13 cellular contexts compared by ENCODE assay signal in genomic region chr2:40220177-40220925, GRCh38.
DNase-seq lines count a peak whose midpoint lies in the region; ATAC-seq, FAIRE-seq and TF ChIP-seq lines count a peak whose summit lies in the region.
"Had no signal": no experiment of that assay in that cellular context is flagged by ENCODE, and none has a peak within 500 bp of the region (broad histone marks: within the 10 kb centered on the region; RNA-seq: fewer than 3 reads in every experiment).

No MANE protein-coding gene starts in this region.

- DNase-seq in ELR (ENCODE audit: low read depth) = peak; percentile 23
- DNase-seq in RPMI7951 (ENCODE audit: low read depth) = peak; percentile 84
- peak in 1 of 2 donors; percentile 36 for DNase-seq in foreskin keratinocyte
- no peak for DNase-seq in pancreas
- no peak for DNase-seq in neural progenitor cell (ENCODE audit: low spot score)
- DNase-seq in T-helper 2 cell = no peak
- DNase-seq in natural killer cell = no peak
- DNase-seq: activated CD4-positive, alpha-beta T cell treated with anti-CD3 and anti-CD28 coated beads for 4 hours; H7 had no signal

- H3K36me3 Mint-ChIP-seq in neural progenitor cell (peaks cover 4% of the 10 kb centered on the region), natural killer cell (peaks cover 7% of the 10 kb centered on the region)
- H3K36me3 Mint-ChIP-seq: stimulated activated memory B cell treated with anti-CD40 and anti-IgM and Interleukin-4, amounts not matched to agents 10 μg/mL and 1 μg/mL and 100 μg/mL, for 72 hours had no signal

- H3K36me3 ChIP-seq in pancreas = no peaks in the 10 kb centered on the region
- H3K36me3 ChIP-seq in neural progenitor cell = no peaks in the 10 kb centered on the region

- 69 to 78% methylated on average over 4 of the region's 4 CpGs for WGBS in pancreas, 2 donors

- no peaks in the 10 kb centered on the region for H3K79me2 ChIP-seq in neural progenitor cell (ENCODE audit: low read depth)

- H3K27me3 ChIP-seq in foreskin keratinocyte = peaks cover 3% of the 10 kb centered on the region
- no peaks in the 10 kb centered on the region for H3K27me3 ChIP-seq in pancreas
- H3K27me3 ChIP-seq in neural progenitor cell = no peaks in the 10 kb centered on the region
- H3K27me3 ChIP-seq: BLaER1 had no signal

- TF ChIP-seq CTCF in foreskin keratinocyte (conservative IDR thresholded peaks at IDR 0.05) (no peak), pancreas (IDR thresholded peaks at IDR 0.05) (no peak), neural progenitor cell (IDR thresholded peaks at IDR 0.05) (no peak), natural killer cell (IDR thresholded peaks at IDR 0.05) (no peak)

- intact Hi-C loops in pancreas (cut with DNase I) (no loop called here), natural killer cell (cut with micrococcal nuclease) (no loop called here)

- H3K4me1 ChIP-seq in foreskin keratinocyte (no peaks in the 10 kb centered on the region), pancreas (no peaks in the 10 kb centered on the region), neural progenitor cell (peaks cover 5% of the 10 kb centered on the region)

- H3K4me3 ChIP-seq in pancreas = no peak overlapping the region
- no peak overlapping the region for H3K4me3 ChIP-seq in neural progenitor cell
- H3K4me3 ChIP-seq: BLaER1 had no signal

- H3K9me3 ChIP-seq in pancreas (no peaks in the 10 kb centered on the region), neural progenitor cell (ENCODE audit: low read depth) (peaks cover 6% of the 10 kb centered on the region)

- no peak for FAIRE-seq in pancreas (lab: Jason Lieb, UNC)

- H4K20me1 ChIP-seq in neural progenitor cell (ENCODE audit: low read depth) = no peaks in the 10 kb centered on the region
- H4K20me1 ChIP-seq: BLaER1 had no signal

- no peaks in the 10 kb centered on the region for H3F3A ChIP-seq in neural progenitor cell (ENCODE audit: low read depth)

- H2AFZ ChIP-seq in neural progenitor cell (replicated peaks) = no peak overlapping the region

- H3K4me2 ChIP-seq in neural progenitor cell = no peak overlapping the region
- H3K4me2 ChIP-seq: BLaER1 had no signal

- H3K4me1 Mint-ChIP-seq in neural progenitor cell (no peaks in the 10 kb centered on the region), natural killer cell (no peaks in the 10 kb centered on the region)
- H3K4me1 Mint-ChIP-seq: stimulated activated memory B cell treated with anti-CD40 and anti-IgM and Interleukin-4, amounts not matched to agents 10 μg/mL and 1 μg/mL and 100 μg/mL, for 72 hours had no signal

- ATAC-seq in foreskin keratinocyte (peak; percentile 41), pancreas (peak in 3 of 4 donors; percentile 21 to 71 (median 32)), HG03442 (IDR thresholded peaks at IDR 0.05; ENCODE audit: unreplicated experiment) (no peak), natural killer cell (no peak)
- ATAC-seq: SK-N-SH treated with all-trans-retinoic acid at 6 μM for 48 hours; stimulated activated memory B cell treated with anti-CD40 and anti-IgM and Interleukin-4, amounts not matched to agents 10 μg/mL and 1 μg/mL and 100 μg/mL, for 72 hours had no signal

- H3K27ac ChIP-seq in foreskin keratinocyte (no peak overlapping the region), pancreas (no peak overlapping the region), neural progenitor cell (no peak overlapping the region)
- H3K27ac ChIP-seq: BLaER1 had no signal

- no peak overlapping the region for H3K27ac Mint-ChIP-seq in neural progenitor cell
- H3K27ac Mint-ChIP-seq in natural killer cell = no peak overlapping the region
- H3K27ac Mint-ChIP-seq: stimulated activated memory B cell treated with anti-CD40 and anti-IgM and Interleukin-4, amounts not matched to agents 10 μg/mL and 1 μg/mL and 100 μg/mL, for 72 hours had no signal

- H3K4me3 Mint-ChIP-seq in neural progenitor cell = no peak overlapping the region
- no peak overlapping the region for H3K4me3 Mint-ChIP-seq in natural killer cell
- H3K4me3 Mint-ChIP-seq: stimulated activated memory B cell treated with anti-CD40 and anti-IgM and Interleukin-4, amounts not matched to agents 10 μg/mL and 1 μg/mL and 100 μg/mL, for 72 hours had no signal

- H3K9ac ChIP-seq in neural progenitor cell = no peak overlapping the region
- H3K9ac ChIP-seq: BLaER1 had no signal

- H3K9me3 Mint-ChIP-seq in neural progenitor cell (peaks cover 24% of the 10 kb centered on the region), natural killer cell (peaks cover 8 to 18% of the 10 kb centered on the region in 2 donors)

- no peaks in the 10 kb centered on the region for H3K27me3 Mint-ChIP-seq in neural progenitor cell (ENCODE audit: insufficient read depth, low read depth)
- H3K27me3 Mint-ChIP-seq in natural killer cell (ENCODE audit: low read depth in 2 of 2) = no peaks in the 10 kb centered on the region
- H3K27me3 Mint-ChIP-seq: stimulated activated memory B cell treated with anti-CD40 and anti-IgM and Interleukin-4, amounts not matched to agents 10 μg/mL and 1 μg/mL and 100 μg/mL, for 72 hours had no signal

Comparison
In these comparisons a context has a peak if more than half of its experiments do, and no peak if none do; other contexts are left out.
1. DNase-seq: peak in ELR (single experiment) and RPMI7951 (single experiment); none in pancreas (0 of 6), neural progenitor cell (single experiment), T-helper 2 cell (0 of 5) and natural killer cell (single experiment).
2. ATAC-seq: peak in foreskin keratinocyte (single experiment) and pancreas (3 of 4); none in HG03442 (single experiment) and natural killer cell (0 of 3).